Comparison of ENCODE assay signal across 26 cellular contexts in the genomic region with DNA sequence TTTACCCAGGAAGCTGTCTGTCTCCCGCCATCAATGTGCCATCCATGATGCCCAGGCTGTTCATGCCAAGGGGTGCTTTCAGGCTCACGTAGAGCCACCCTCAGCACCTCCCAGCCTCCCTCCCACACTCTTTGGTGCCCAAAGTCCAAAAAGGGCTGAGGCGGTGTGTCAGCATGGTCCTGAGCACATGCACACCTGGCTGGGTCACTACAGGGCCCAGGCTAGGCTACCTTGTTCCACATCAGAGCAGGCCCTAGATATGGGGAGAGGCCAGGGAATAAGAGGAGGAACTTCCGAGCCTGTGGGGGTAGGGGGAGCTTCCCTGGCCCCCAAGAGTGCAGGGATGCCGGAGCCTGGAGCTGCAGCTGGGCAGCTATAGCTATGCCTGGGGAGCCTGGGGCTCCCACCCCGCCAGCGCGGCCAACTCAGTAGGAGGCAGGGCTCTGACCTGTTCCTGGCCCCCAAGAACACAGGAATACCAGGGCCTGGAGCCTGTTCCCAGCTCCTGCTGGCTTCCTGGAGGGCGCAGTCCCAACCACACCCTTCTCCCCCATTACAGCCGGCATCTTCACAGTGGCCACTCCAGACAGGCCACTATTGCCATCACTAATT.
DNase-seq lines count a peak whose midpoint lies in the region; ATAC-seq, FAIRE-seq and TF ChIP-seq lines count a peak whose summit lies in the region.
"Had no signal": no experiment of that assay in that cellular context is flagged by ENCODE, and none has a peak within 500 bp of the region (broad histone marks: within the 10 kb centered on the region; RNA-seq: fewer than 3 reads in every experiment).

No MANE protein-coding gene starts in this region.

- H3K4me3 Mint-ChIP-seq in natural killer cell treated with Interleukin-12 subunit alpha and Interleukin-12 subunit beta and Interleukin-15 and Interleukin-18, amount 100 ng/mL, for 72 hours: no peak overlapping the region
- H3K4me3 Mint-ChIP-seq in natural killer cell: no peak overlapping the region
- H3K4me3 Mint-ChIP-seq: CD14-positive monocyte; CD4-positive, alpha-beta T cell; CD8-positive, alpha-beta memory T cell; HFFc6 had no signal

- H3K36me3 ChIP-seq in HepG2 (replicated peaks in 1 of 2; ENCODE audit: control insufficient read depth in 1 of 2, insufficient read depth in 2 of 2, low read length in 2 of 2): no peaks in the 10 kb centered on the region
- no peaks in the 10 kb centered on the region for H3K36me3 ChIP-seq in small intestine (ENCODE audit: control insufficient read depth in 2 of 2, insufficient read depth in 2 of 2, low read length in 2 of 2)
- H3K36me3 ChIP-seq in stomach: no peaks in the 10 kb centered on the region
- H3K36me3 ChIP-seq: BE2C; BLaER1 treated with 17β-estradiol and CSF1 and Interleukin-3, amounts not matched to agents 10 nM and 100 nM; HAP-1 had no signal

- no peak for DNase-seq in natural killer cell treated with Interleukin-12 subunit alpha and Interleukin-12 subunit beta and Interleukin-15 and Interleukin-18, amount 100 ng/mL, for 72 hours (ENCODE audit: low spot score)
- DNase-seq in natural killer cell: no peak
- DNase-seq in HepG2 (ENCODE audit: low spot score): no peak
- peak; percentile 68 for DNase-seq in small intestine
- DNase-seq in stomach: peak; percentile 13
- DNase-seq in NCI-H146 (lab: John Stamatoyannopoulos, UW): no peak
- no peak for DNase-seq in activated CD4-positive, CD25-positive, alpha-beta regulatory T cell (lab: John Stamatoyannopoulos, UW)
- DNase-seq in stimulated activated CD4-positive, alpha-beta T cell treated with anti-CD3 and anti-CD28 coated beads, Interleukin-4, amount 100 ng/mL, for 4 hours: no peak
- DNase-seq: 8988T; ACHN; AML-193; BE2C; Calu3; CD4-positive, alpha-beta T cell; CD8-positive, alpha-beta memory T cell; DMS79 treated with DMSO at 0.1 percent for 48 hours; GF-D8; GOT3; HFFc6 had no signal

- no peaks in the 10 kb centered on the region for H3K36me3 Mint-ChIP-seq in natural killer cell treated with Interleukin-12 subunit alpha and Interleukin-12 subunit beta and Interleukin-15 and Interleukin-18, amount 100 ng/mL, for 72 hours
- H3K36me3 Mint-ChIP-seq in natural killer cell: no peaks in the 10 kb centered on the region
- H3K36me3 Mint-ChIP-seq: CD14-positive monocyte; CD8-positive, alpha-beta memory T cell had no signal

- TF ChIP-seq EP300 in HepG2 (IDR thresholded peaks at IDR 0.05; ENCODE audit: low read depth in 2 of 2, low read length in 2 of 2) (no peak), HepG2 (CRISPR knock-in tag; IDR thresholded peaks at IDR 0.05; ENCODE audit: borderline replicate concordance) (no peak), stomach (IDR thresholded peaks at IDR 0.05) (no peak)

- H3K27ac ChIP-seq in HepG2 (ENCODE audit: extremely low read length, insufficient read depth, low read length): no peak overlapping the region
- H3K27ac ChIP-seq in small intestine (ENCODE audit: low read depth in 1 of 2, low read length in 1 of 2): no peak overlapping the region
- H3K27ac ChIP-seq in stomach: no peak overlapping the region
- H3K27ac ChIP-seq: A549; BLaER1 treated with 17β-estradiol and CSF1 and Interleukin-3, amounts not matched to agents 10 nM and 100 nM had no signal

- H3K9ac ChIP-seq in HepG2 (ENCODE audit: insufficient read depth, low read depth, low read length): no peak overlapping the region
- H3K9ac ChIP-seq: BLaER1 treated with 17β-estradiol and CSF1 and Interleukin-3, amounts not matched to agents 10 nM and 100 nM had no signal

- CTCF ChIA-PET in HepG2 (lab: Yijun Ruan, JAX; ENCODE audit: low intra/inter-chr PET ratio, low total read pairs): no interaction called here

- H3K4me3 ChIP-seq in HepG2 (replicated peaks in 1 of 3; ENCODE audit: insufficient read depth in 1 of 3, low read depth in 2 of 3, low read length in 3 of 3) (no peak overlapping the region), small intestine (ENCODE audit: low read depth in 1 of 2, low read length in 2 of 2) (no peak overlapping the region), stomach (no peak overlapping the region)
- H3K4me3 ChIP-seq: A549; BLaER1 treated with 17β-estradiol and CSF1 and Interleukin-3, amounts not matched to agents 10 nM and 100 nM; HAP-1 had no signal

- ATAC-seq in natural killer cell treated with Interleukin-12 subunit alpha and Interleukin-12 subunit beta and Interleukin-15 and Interleukin-18, amount 100 ng/mL, for 72 hours: peak; percentile 31 to 45
- ATAC-seq in natural killer cell (no peak), HepG2 (peak; percentile 67)
- ATAC-seq: A549 had no signal

- TF ChIP-seq POLR2A in HepG2 (IDR thresholded peaks at IDR 0.05; ENCODE audit: insufficient read depth in 1 of 2, low read depth in 2 of 2, low read length in 2 of 2) (no peak), stomach (IDR thresholded peaks at IDR 0.05) (no peak)

- WGBS in HepG2 (ENCODE audit: low lambda C conversion rate): 17% methylated on average over 1 of the region's 10 CpGs
- whole genome bisulfite sequencing in small intestine, 3 donors: 76 to 85% (median 76%) methylated on average over 9 to 10 of the region's 10 CpGs
- WGBS in stomach, 5 donors: 82 to 96% (median 88%) methylated on average over 4 to 10 of the region's 10 CpGs

- peaks cover 33% of the 10 kb centered on the region for H3K4me1 ChIP-seq in HepG2 (ENCODE audit: insufficient read depth, low read length)
- H3K4me1 ChIP-seq in small intestine (ENCODE audit: control insufficient read depth in 2 of 2, insufficient read depth in 1 of 2, low read depth in 1 of 2, low read length in 1 of 2): peaks cover 0 to 2% of the 10 kb centered on the region in 2 donors
- H3K4me1 ChIP-seq in stomach: no peaks in the 10 kb centered on the region
- H3K4me1 ChIP-seq: A549; BE2C; BLaER1 treated with 17β-estradiol and CSF1 and Interleukin-3, amounts not matched to agents 10 nM and 100 nM; HAP-1 had no signal

- H2AFZ ChIP-seq in HepG2 (ENCODE audit: low read length): no peak overlapping the region

- H4K20me1 ChIP-seq in HepG2 (ENCODE audit: insufficient read depth, low read length): no peaks in the 10 kb centered on the region
- H4K20me1 ChIP-seq: BLaER1 treated with 17β-estradiol and CSF1 and Interleukin-3, amounts not matched to agents 10 nM and 100 nM had no signal

- TF ChIP-seq CTCF in natural killer cell (IDR thresholded peaks at IDR 0.05) (no peak), HepG2 (CRISPR knock-in tag; IDR thresholded peaks at IDR 0.05) (no peak), stomach (IDR thresholded peaks at IDR 0.05) (no peak)

- no peaks in the 10 kb centered on the region for H3K79me2 ChIP-seq in HepG2 (ENCODE audit: insufficient read depth, low read length)

- H3K27me3 ChIP-seq in HepG2 (ENCODE audit: control insufficient read depth in 1 of 2, insufficient read depth in 2 of 2, low read length in 2 of 2) (no peaks in the 10 kb centered on the region), small intestine (ENCODE audit: control insufficient read depth in 2 of 2, insufficient read depth in 2 of 2, low read length in 2 of 2) (no peaks in the 10 kb centered on the region), stomach (no peaks in the 10 kb centered on the region)
- H3K27me3 ChIP-seq: BE2C; BLaER1 treated with 17β-estradiol and CSF1 and Interleukin-3, amounts not matched to agents 10 nM and 100 nM had no signal

- H3K4me2 ChIP-seq in HepG2 (ENCODE audit: low read depth, low read length): no peak overlapping the region
- H3K4me2 ChIP-seq: A549; BLaER1 treated with 17β-estradiol and CSF1 and Interleukin-3, amounts not matched to agents 10 nM and 100 nM had no signal

- in situ Hi-C loops in HepG2 (cut with HindIII; ENCODE audit: extremely low pct_ligation_motif_present, low pct_unique_long_range_greater_than_20kb): no loop called here

- H3K27me3 Mint-ChIP-seq in natural killer cell treated with Interleukin-12 subunit alpha and Interleukin-12 subunit beta and Interleukin-15 and Interleukin-18, amount 100 ng/mL, for 72 hours: peaks cover 8 to 9% of the 10 kb centered on the region in 2 donors
- H3K27me3 Mint-ChIP-seq in natural killer cell (ENCODE audit: low read depth in 2 of 2): peaks cover under 1 to 18% of the 10 kb centered on the region in 2 donors

- intact Hi-C loops in natural killer cell (cut with micrococcal nuclease) (no loop called here), HepG2 (cut with micrococcal nuclease; ENCODE audit: unreplicated experiment) (no loop called here), stomach (cut with DNase I; ENCODE audit: low total_unique reads) (no loop called here)

- POLR2A ChIA-PET in HepG2 (lab: Yijun Ruan, JAX): no interaction called here

- no peak overlapping the region for H3K27ac Mint-ChIP-seq in natural killer cell treated with Interleukin-12 subunit alpha and Interleukin-12 subunit beta and Interleukin-15 and Interleukin-18, amount 100 ng/mL, for 72 hours
- H3K27ac Mint-ChIP-seq in natural killer cell: no peak overlapping the region
- H3K27ac Mint-ChIP-seq: CD14-positive monocyte; CD4-positive, alpha-beta T cell; HFFc6 had no signal

- FAIRE-seq in HepG2 (lab: Jason Lieb, UNC) (no peak), small intestine (lab: Jason Lieb, UNC) (no peak)
- FAIRE-seq: A549, GM12891, GM18507, H54 had no signal

- no peaks in the 10 kb centered on the region for H3K9me3 Mint-ChIP-seq in natural killer cell treated with Interleukin-12 subunit alpha and Interleukin-12 subunit beta and Interleukin-15 and Interleukin-18, amount 100 ng/mL, for 72 hours
- H3K9me3 Mint-ChIP-seq in natural killer cell: no peaks in the 10 kb centered on the region
- H3K9me3 Mint-ChIP-seq: CD4-positive, alpha-beta T cell; CD8-positive, alpha-beta memory T cell; HFFc6 had no signal

- H3K9me3 ChIP-seq in HepG2 (ENCODE audit: low read length) (no peaks in the 10 kb centered on the region), small intestine (ENCODE audit: control insufficient read depth, low read depth) (no peaks in the 10 kb centered on the region), stomach (no peaks in the 10 kb centered on the region)
- H3K9me3 ChIP-seq: A549, BE2C, HAP-1 had no signal

- no peaks in the 10 kb centered on the region for H3K4me1 Mint-ChIP-seq in natural killer cell treated with Interleukin-12 subunit alpha and Interleukin-12 subunit beta and Interleukin-15 and Interleukin-18, amount 100 ng/mL, for 72 hours (ENCODE audit: low read depth in 2 of 2)
- H3K4me1 Mint-ChIP-seq in natural killer cell: no peaks in the 10 kb centered on the region
- H3K4me1 Mint-ChIP-seq: CD14-positive monocyte had no signal

- BruUV-seq in HepG2 (replicated peaks; lab: Mats Ljungman, UMichigan): no TSS peak

- no peak for TF ChIP-seq RAD21 in HepG2 (CRISPR knock-in tag; IDR thresholded peaks at IDR 0.05)

TF ChIP-seq in HepG2, 621 proteins besides CTCF, POLR2A, EP300 and RAD21 (continues in another document):
- peak; percentile 17; the same call in 1 of the 2 replicates for TF ChIP-seq HNF4A (CRISPR knock-in tag; IDR thresholded peaks at IDR 0.05)
- TF ChIP-seq CHD2 (IDR thresholded peaks at IDR 0.05; ENCODE audit: low read depth, low read length): no peak

Comparison
In these comparisons a context has a peak if more than half of its experiments do, and no peak if none do; other contexts are left out.
1. ATAC-seq: peak in natural killer cell treated with Interleukin-12 subunit alpha and Interleukin-12 subunit beta and Interleukin-15 and Interleukin-18, amount 100 ng/mL, for 72 hours (2 of 2) and HepG2 (single experiment); none in natural killer cell (0 of 3).
2. DNase-seq: peak in small intestine (single experiment) and stomach (single experiment); none in natural killer cell treated with Interleukin-12 subunit alpha and Interleukin-12 subunit beta and Interleukin-15 and Interleukin-18, amount 100 ng/mL, for 72 hours (single experiment), natural killer cell (single experiment), HepG2 (single experiment), NCI-H146 (single experiment), activated CD4-positive, CD25-positive, alpha-beta regulatory T cell (0 of 4) and stimulated activated CD4-positive, alpha-beta T cell treated with anti-CD3 and anti-CD28 coated beads, Interleukin-4, amount 100 ng/mL, for 4 hours (0 of 2).